ENCODE assay signal across 8 cellular contexts in the genomic region with DNA sequence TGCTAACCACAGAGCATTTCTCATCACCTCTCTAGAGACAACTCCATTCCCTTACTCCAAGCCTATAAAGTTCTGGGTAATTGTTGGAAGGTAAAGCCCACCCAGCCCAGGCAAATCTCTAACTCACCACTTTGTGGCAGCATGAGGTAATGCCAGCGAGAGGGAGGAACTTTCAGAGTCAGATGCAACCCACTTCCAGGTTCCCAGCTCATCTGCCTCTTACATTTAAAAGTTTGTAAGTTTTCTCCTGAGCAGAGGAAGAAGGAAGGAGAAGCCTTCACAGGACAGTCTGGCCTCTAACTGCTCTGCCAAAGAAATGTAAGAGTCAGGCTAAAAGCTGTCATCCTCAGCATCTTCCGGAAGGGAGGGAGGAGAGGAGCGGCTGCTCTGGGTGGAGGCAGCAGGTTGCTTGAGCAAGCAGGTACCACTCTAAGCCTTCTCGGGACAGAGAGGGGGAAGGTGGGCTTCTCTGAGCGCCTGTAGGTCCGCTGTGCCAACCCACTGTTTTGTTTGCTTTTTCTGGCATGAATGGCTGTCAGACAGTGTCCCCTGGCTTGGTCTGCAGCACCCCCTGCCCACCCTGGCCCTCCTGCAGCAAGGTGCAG. TPM values are rescaled to one million over a fixed set of nuclear protein-coding genes. Genes with fewer than 3 reads are reported as not detected.
DNase-seq lines count a peak whose midpoint lies in the region; ATAC-seq and TF ChIP-seq lines count a peak whose summit lies in the region.

No MANE protein-coding gene starts in this region.

- 14% methylated on average over 6 of the region's 6 CpGs for WGBS in urinary bladder

- H3K27ac ChIP-seq in colonic mucosa = peak overlapping the region; percentile 91
- H3K27ac ChIP-seq in mucosa of rectum (ENCODE audit: low read depth in 2 of 2, low read length in 2 of 2) = peak overlapping the region; percentile 23 to 72
- no peak overlapping the region for H3K27ac ChIP-seq in urinary bladder (ENCODE audit: low read depth)

- H3K4me1 ChIP-seq in colonic mucosa (no peaks in the 10 kb centered on the region), mucosa of rectum (ENCODE audit: control insufficient read depth in 2 of 2, insufficient read depth in 2 of 2, low read length in 2 of 2) (peaks cover 10 to 16% of the 10 kb centered on the region in 2 donors), urinary bladder (ENCODE audit: insufficient read depth) (no peaks in the 10 kb centered on the region)

- H3K27me3 ChIP-seq in colonic mucosa (no peaks in the 10 kb centered on the region), mucosa of rectum (ENCODE audit: control insufficient read depth in 2 of 2, insufficient read depth in 2 of 2, low read length in 2 of 2) (no peaks in the 10 kb centered on the region)

- H3K9ac ChIP-seq in colonic mucosa (ENCODE audit: low read depth in 2 of 2, low read length in 2 of 2) (peak overlapping the region; percentile 68 to 88), mucosa of rectum (ENCODE audit: low read depth in 1 of 2, low read length in 2 of 2) (peak overlapping the region; percentile 68 to 69)

- H3K9me3 ChIP-seq in colonic mucosa (no peaks in the 10 kb centered on the region), mucosa of rectum (ENCODE audit: control insufficient read depth in 2 of 2, low read length in 2 of 2) (no peaks in the 10 kb centered on the region)

- no peak for ATAC-seq in HG03457 (IDR thresholded peaks at IDR 0.05; ENCODE audit: unreplicated experiment)
- no peak for ATAC-seq in GM21390 (IDR thresholded peaks at IDR 0.05; ENCODE audit: unreplicated experiment)

- in situ Hi-C loops in GM13977 (cut with MboI; ENCODE audit: low pct_unique_long_range_greater_than_20kb, low sequenced_read_pairs, unreplicated experiment) = no loop called here

- DNase-seq in A172 (ENCODE audit: low spot score) = peak; percentile 43
- DNase-seq in GM13977 (ENCODE audit: low spot score) = peak; percentile 55
- DNase-seq in SW480 (ENCODE audit: low spot score) = peak; percentile 25
- DNase-seq in colonic mucosa = no peak

- intact Hi-C loops in colonic mucosa (cut with DNase I) = loop anchor here (10.0 kb wide), 1 partner anchor 245 kb away; no protein-coding TSS in a partner anchor

- TF ChIP-seq CTCF in GM13977 (IDR thresholded peaks at IDR 0.05; ENCODE audit: extremely low read depth, insufficient read depth, missing control alignments) (no peak), colonic mucosa (IDR thresholded peaks at IDR 0.05) (no peak)

- peaks cover 8% of the 10 kb centered on the region for H3K36me3 ChIP-seq in colonic mucosa
- H3K36me3 ChIP-seq in mucosa of rectum (ENCODE audit: control insufficient read depth in 2 of 2, insufficient read depth in 2 of 2, low read length in 2 of 2) = peaks cover 12 to 23% of the 10 kb centered on the region in 2 donors
- no peaks in the 10 kb centered on the region for H3K36me3 ChIP-seq in urinary bladder (ENCODE audit: insufficient read depth)

- H3K4me3 ChIP-seq in colonic mucosa (peak overlapping the region; percentile 84), mucosa of rectum (ENCODE audit: low read length in 2 of 2) (peak overlapping the region; percentile 59 to 75), urinary bladder (ENCODE audit: low read depth, low read length) (peak overlapping the region; percentile 75)

RNA-seq across cellular contexts. Expression of gene ZNF319, which starts 1.0 kb away (rescaled TPM):
- total RNA-seq in A172 (2014; rRNA removed; shearing (Covaris generic)) = 4.0 and 5.1 TPM in 2 replicates
- 1 to 10 TPM; 3.5 to 5.3 TPM for total RNA-seq in colonic mucosa
- total RNA-seq in urinary bladder = 3.8 TPM
- 11.4 TPM for polyA plus RNA-seq in urinary bladder

RNA-seq across cellular contexts. Expression of gene USB1, which starts 1.7 kb away (rescaled TPM):
- 15.5 and 20.6 TPM in 2 replicates for total RNA-seq in A172 (2014; rRNA removed; shearing (Covaris generic))
- total RNA-seq in colonic mucosa = 10 to 100 TPM; 34.2 to 49.8 TPM
- total RNA-seq in urinary bladder = 7.6 TPM
- 55.3 TPM for polyA plus RNA-seq in urinary bladder

RNA-seq across cellular contexts. Expression of gene MMP15, which starts 26.1 kb away (rescaled TPM):
- 6.4 and 8.0 TPM in 2 replicates for total RNA-seq in A172 (2014; rRNA removed; shearing (Covaris generic))
- total RNA-seq in colonic mucosa (100 to 1,000 TPM in 1 of 2 donors, 10 to 100 TPM in 1; 79.2 to 126 TPM), urinary bladder (10.6 TPM)
- 11.1 TPM for polyA plus RNA-seq in urinary bladder

RNA-seq across cellular contexts. Expression of gene CNGB1, which starts 28.5 kb away (rescaled TPM):
- total RNA-seq in A172 (2014; rRNA removed; shearing (Covaris generic)) = 0.12 TPM in 1 of 2 replicates, not detected in the other
- total RNA-seq in colonic mucosa (under 1 TPM; 0.05 to 0.69 TPM), urinary bladder (0.16 TPM)
- polyA plus RNA-seq in urinary bladder = not detected
